Comparison of ENCODE assay signal across 15 cellular contexts in the genomic region with DNA sequence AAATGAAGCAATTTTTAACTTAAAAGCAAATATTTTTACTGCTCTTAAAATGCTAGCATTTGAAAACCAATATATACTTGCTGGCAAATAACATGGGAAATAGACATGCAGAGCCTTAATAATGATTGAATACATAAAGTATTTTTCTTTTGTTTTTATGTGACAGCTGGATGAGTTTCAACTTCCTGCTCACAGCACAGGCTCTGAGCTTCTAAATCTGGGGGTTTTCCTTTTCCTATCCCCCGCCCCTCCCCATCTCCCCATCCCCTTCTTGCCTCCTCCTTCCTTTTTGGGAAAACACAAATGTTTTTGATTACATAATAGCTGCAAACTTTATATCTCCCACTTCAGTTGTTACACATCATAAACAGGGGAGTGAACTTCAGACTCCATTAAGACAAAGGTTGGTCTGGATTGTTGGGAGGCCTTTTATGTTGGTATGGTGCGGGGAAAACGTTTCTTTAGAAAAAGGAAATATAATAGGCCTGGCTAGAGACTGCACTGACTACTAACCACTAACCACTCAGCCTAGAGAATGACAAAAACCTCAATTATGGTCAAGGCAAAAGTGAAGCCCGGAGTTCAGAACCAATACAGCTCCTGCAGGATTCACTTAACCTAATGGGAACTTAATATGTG.
DNase-seq lines count a peak whose midpoint lies in the region; ATAC-seq and TF ChIP-seq lines count a peak whose summit lies in the region.
"Had no signal": no experiment of that assay in that cellular context is flagged by ENCODE, and none has a peak within 500 bp of the region (broad histone marks: within the 10 kb centered on the region; RNA-seq: fewer than 3 reads in every experiment).

No MANE protein-coding gene starts in this region.

- peak; percentile 37 for ATAC-seq in sciatic nerve
- ATAC-seq in HG03460 (IDR thresholded peaks at IDR 0.05; ENCODE audit: unreplicated experiment) = no peak
- no peak for ATAC-seq in GM19328 (IDR thresholded peaks at IDR 0.05; ENCODE audit: unreplicated experiment)

- WGBS in esophagus muscularis mucosa = 56% methylated on average over 4 of the region's 4 CpGs

- H3K4me1 ChIP-seq in esophagus muscularis mucosa = peaks cover 10 to 33% (median 29%) of the 10 kb centered on the region in 4 donors
- H3K4me1 ChIP-seq: BLaER1 had no signal

- TF ChIP-seq CTCF in esophagus muscularis mucosa (IDR thresholded peaks at IDR 0.05) = no peak

- intact Hi-C loops in esophagus muscularis mucosa (cut with DNase I) = no loop called here
- intact Hi-C loops in sciatic nerve (cut with DNase I) = no loop called here

- H3K27me3 ChIP-seq in esophagus muscularis mucosa = no peaks in the 10 kb centered on the region
- H3K27me3 ChIP-seq: adrenal gland, BLaER1 had no signal

- H3K9me3 ChIP-seq in esophagus muscularis mucosa = no peaks in the 10 kb centered on the region
- H3K9me3 ChIP-seq: adrenal gland, BLaER1 had no signal

- TF ChIP-seq EP300 in esophagus muscularis mucosa (IDR thresholded peaks at IDR 0.05) = no peak

- TF ChIP-seq POLR2A in esophagus muscularis mucosa (IDR thresholded peaks at IDR 0.05; ENCODE audit: low read depth) = no peak

- H3K36me3 ChIP-seq in esophagus muscularis mucosa = no peaks in the 10 kb centered on the region
- H3K36me3 ChIP-seq: adrenal gland, BLaER1, WERI-Rb-1 had no signal

- H3K4me3 ChIP-seq in esophagus muscularis mucosa = no peak overlapping the region
- H3K4me3 ChIP-seq: adrenal gland, BLaER1 had no signal

- DNase-seq in DMS79 treated with DMSO at 0.1 percent for 48 hours (lab: John Stamatoyannopoulos, UW) (peak; percentile 47), NCI-H187 treated with DMSO at 0.1 percent for 48 hours (lab: John Stamatoyannopoulos, UW) (peak; percentile 98), esophagus muscularis mucosa (ENCODE audit: extremely low spot score) (no peak), sciatic nerve (ENCODE audit: low spot score) (no peak), middle frontal gyrus (ENCODE audit: extremely low spot score, low spot score) (no peak)
- DNase-seq in activated CD4-positive, alpha-beta T cell treated with anti-CD3 and anti-CD28 coated beads, Interleukin-2, amount 50 U/mL, for 1 hour = no peak
- DNase-seq: activated CD8-positive, alpha-beta memory T cell treated with anti-CD3 and anti-CD28 coated beads for 24 hours; cerebellar nuclear complex; NCI-H2171 treated with DMSO at 0.1 percent for 48 hours; stimulated activated CD4-positive, alpha-beta T cell treated with anti-CD3 and anti-CD28 coated beads, Interleukin-4, amount 100 ng/mL, for 24 hours; WERI-Rb-1 had no signal

- peak overlapping the region; percentile 55 to 62 (median 58) for H3K27ac ChIP-seq in esophagus muscularis mucosa (replicated peaks in 1 of 4)
- H3K27ac ChIP-seq: BLaER1, WERI-Rb-1 had no signal

Comparison
In these comparisons a context has a peak if more than half of its experiments do, and no peak if none do; other contexts are left out.
1. DNase-seq: peak in DMS79 treated with DMSO at 0.1 percent for 48 hours (single experiment) and NCI-H187 treated with DMSO at 0.1 percent for 48 hours (single experiment); none in esophagus muscularis mucosa (single experiment), sciatic nerve (single experiment), middle frontal gyrus (single experiment) and activated CD4-positive, alpha-beta T cell treated with anti-CD3 and anti-CD28 coated beads, Interleukin-2, amount 50 U/mL, for 1 hour (single experiment).